26 cellular contexts compared by ENCODE assay signal in the genomic region with DNA sequence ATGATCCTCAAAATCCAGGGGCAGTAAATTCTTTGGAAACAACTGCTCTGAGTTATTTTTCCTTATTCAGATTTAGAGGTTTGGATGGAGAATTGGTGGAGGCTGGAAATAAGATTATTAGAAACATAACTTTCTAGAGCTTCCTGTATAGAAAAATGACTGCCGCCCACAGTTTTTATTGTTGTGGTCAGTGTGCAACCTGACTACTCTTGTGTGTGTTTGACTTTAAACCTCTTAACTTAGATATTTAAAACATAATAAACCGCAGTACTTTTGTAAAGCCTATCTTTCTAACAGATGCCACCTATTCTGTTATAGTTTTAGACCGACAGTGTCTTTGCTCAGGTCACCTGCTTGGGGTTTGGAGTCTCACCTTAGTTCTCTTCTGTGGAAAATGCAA.
DNase-seq lines count a peak whose midpoint lies in the region; ATAC-seq, FAIRE-seq and TF ChIP-seq lines count a peak whose summit lies in the region.
"Had no signal": no experiment of that assay in that cellular context is flagged by ENCODE, and none has a peak within 500 bp of the region (broad histone marks: within the 10 kb centered on the region; RNA-seq: fewer than 3 reads in every experiment).

No MANE protein-coding gene starts in this region.

- TF ChIP-seq RAD21 in GM12878 (IDR thresholded peaks at IDR 0.05; ENCODE audit: insufficient read depth, low read depth, low read length) = no peak

- H3K4me2 ChIP-seq in GM12878 (ENCODE audit: control insufficient read depth, insufficient read depth) (no peak overlapping the region), mammary epithelial cell (ENCODE audit: insufficient read depth, low read depth, low read length) (no peak overlapping the region), OCI-LY7 (ENCODE audit: low read length) (no peak overlapping the region)
- H3K4me2 ChIP-seq: A549 had no signal

- H3K27ac Mint-ChIP-seq in activated CD8-positive, alpha-beta T cell treated with anti-CD3 and anti-CD28 coated beads for 36 hours = no peak overlapping the region
- H3K27ac Mint-ChIP-seq in activated CD8-positive, alpha-beta T cell treated with anti-CD3 and anti-CD28 coated beads, Interleukin-2, amount 10 ng/mL, durations not matched to agents 7 days and 5 days = no peak overlapping the region
- H3K27ac Mint-ChIP-seq: B cell; CD4-positive, alpha-beta memory T cell; CD4-positive, CD25-positive, alpha-beta regulatory T cell had no signal

- H3K27me3 ChIP-seq in GM12878 (replicated peaks in 1 of 2; ENCODE audit: control insufficient read depth in 2 of 2, insufficient read depth in 2 of 2, low read length in 1 of 2) (no peaks in the 10 kb centered on the region), mammary epithelial cell (ENCODE audit: insufficient read depth, low read length) (peaks cover 1% of the 10 kb centered on the region)
- H3K27me3 ChIP-seq: BLaER1 treated with 17β-estradiol and CSF1 and Interleukin-3, amounts not matched to agents 10 nM and 100 nM had no signal

- CTCF ChIA-PET in activated CD8-positive, alpha-beta T cell treated with anti-CD3 and anti-CD28 coated beads for 36 hours (lab: Charles Lee) = interaction anchor here (1.0 to 3.3 kb wide), 2 partner anchors 34 to 193 kb away, joined by 4 to 12 read pairs; no protein-coding TSS in a partner anchor
- CTCF ChIA-PET in activated CD8-positive, alpha-beta T cell treated with anti-CD3 and anti-CD28 coated beads, Interleukin-2, amount 10 ng/mL, durations not matched to agents 7 days and 5 days (lab: Charles Lee) = interaction anchor here (1.0 to 1.6 kb wide), 2 partner anchors 65 to 136 kb away, joined by 3 to 4 read pairs; no protein-coding TSS in a partner anchor
- CTCF ChIA-PET in GM12878 (lab: Yijun Ruan, JAX) (interaction anchor here (1.1 kb wide), 1 partner anchor 112 kb away, joined by 6 read pairs; no protein-coding TSS in a partner anchor), mammary epithelial cell (lab: Charles Lee; ENCODE audit: low non-redundant PET) (no interaction called here), OCI-LY7 (lab: Charles Lee; ENCODE audit: unreplicated experiment) (no interaction called here)

- no peak for ATAC-seq in activated CD8-positive, alpha-beta T cell treated with anti-CD3 and anti-CD28 coated beads for 36 hours
- ATAC-seq in activated CD8-positive, alpha-beta T cell treated with anti-CD3 and anti-CD28 coated beads, Interleukin-2, amount 10 ng/mL, durations not matched to agents 7 days and 5 days = no peak
- no peak for ATAC-seq in GM12878
- ATAC-seq: A549 had no signal

- H3K9ac ChIP-seq in GM12878 (ENCODE audit: control insufficient read depth, insufficient read depth, low read length) = no peak overlapping the region
- H3K9ac ChIP-seq in mammary epithelial cell (ENCODE audit: insufficient read depth, low read length) = no peak overlapping the region
- H3K9ac ChIP-seq: BLaER1 treated with 17β-estradiol and CSF1 and Interleukin-3, amounts not matched to agents 10 nM and 100 nM had no signal

- no peaks in the 10 kb centered on the region for H3K9me2 ChIP-seq in OCI-LY7 (ENCODE audit: insufficient read depth, low read length)

- peaks cover 19% of the 10 kb centered on the region for H3K27me3 Mint-ChIP-seq in activated CD8-positive, alpha-beta T cell treated with anti-CD3 and anti-CD28 coated beads for 36 hours
- peaks cover 26% of the 10 kb centered on the region for H3K27me3 Mint-ChIP-seq in activated CD8-positive, alpha-beta T cell treated with anti-CD3 and anti-CD28 coated beads, Interleukin-2, amount 10 ng/mL, durations not matched to agents 7 days and 5 days (ENCODE audit: low read depth)

- WGBS in GM12878 (ENCODE audit: insufficient coverage, insufficient replicate concordance, low lambda C conversion rate, missing lambda C conversion rate) = 12% methylated on average over 3 of the region's 3 CpGs
- WGBS in mammary epithelial cell (ENCODE audit: low coverage, missing lambda C conversion rate) = 93% methylated on average over 3 of the region's 3 CpGs

- TF ChIP-seq CTCF in activated CD8-positive, alpha-beta T cell treated with anti-CD3 and anti-CD28 coated beads for 36 hours (IDR thresholded peaks at IDR 0.05) = no peak
- no peak for TF ChIP-seq CTCF in GM12878 (IDR thresholded peaks at IDR 0.05 in 2 of 3, conservative IDR thresholded peaks at IDR 0.05 in 1 of 3; ENCODE audit: control insufficient read depth in 2 of 3, extremely low read depth in 1 of 3, insufficient read depth in 1 of 3, low read depth in 3 of 3, low read length in 3 of 3)
- no peak for TF ChIP-seq CTCF in mammary epithelial cell (conservative IDR thresholded peaks at IDR 0.05 in 1 of 2, IDR thresholded peaks at IDR 0.05 in 1 of 2; ENCODE audit: extremely low read depth in 1 of 2, insufficient read depth in 1 of 2, low read depth in 1 of 2, low read length in 2 of 2)
- no peak for TF ChIP-seq CTCF in OCI-LY7 (conservative IDR thresholded peaks at IDR 0.05; ENCODE audit: low read length)

- no peak overlapping the region for H3K4me3 ChIP-seq in Jurkat, Clone E6-1 (ENCODE audit: low read length)
- H3K4me3 ChIP-seq in GM12878 (no peak overlapping the region), mammary epithelial cell (replicated peaks in 1 of 3; ENCODE audit: insufficient read depth in 1 of 3, low read depth in 2 of 3, low read length in 3 of 3) (no peak overlapping the region), OCI-LY7 (ENCODE audit: low read depth, low read length, poor library complexity, severe bottlenecking) (no peak overlapping the region)
- H3K4me3 ChIP-seq: A549; BLaER1 treated with 17β-estradiol and CSF1 and Interleukin-3, amounts not matched to agents 10 nM and 100 nM had no signal

- FAIRE-seq in GM12878 (lab: Jason Lieb, UNC) (peak; percentile 56), GM12891 (lab: Jason Lieb, UNC) (no peak)
- FAIRE-seq: A549, G401.6, GM12892, GM18507 had no signal

- no peak overlapping the region for H3K4me3 Mint-ChIP-seq in activated CD8-positive, alpha-beta T cell treated with anti-CD3 and anti-CD28 coated beads for 36 hours
- no peak overlapping the region for H3K4me3 Mint-ChIP-seq in activated CD8-positive, alpha-beta T cell treated with anti-CD3 and anti-CD28 coated beads, Interleukin-2, amount 10 ng/mL, durations not matched to agents 7 days and 5 days
- H3K4me3 Mint-ChIP-seq: B cell; CD4-positive, alpha-beta memory T cell; CD4-positive, CD25-positive, alpha-beta regulatory T cell had no signal

- no TSS peak for BruUV-seq in GM12878 (replicated peaks; lab: Mats Ljungman, UMichigan)
- no TSS peak for BruUV-seq in mammary epithelial cell (replicated peaks; lab: Mats Ljungman, UMichigan)
- no TSS peak for BruUV-seq in OCI-LY7 (replicated peaks; lab: Mats Ljungman, UMichigan)

- no peak overlapping the region for H3K27ac ChIP-seq in GM12878 (ENCODE audit: control insufficient read depth, insufficient read depth)
- no peak overlapping the region for H3K27ac ChIP-seq in mammary epithelial cell (ENCODE audit: insufficient read depth, low read depth, low read length)
- H3K27ac ChIP-seq in OCI-LY7 (ENCODE audit: low read depth, low read length, poor library complexity, severe bottlenecking) = no peak overlapping the region
- H3K27ac ChIP-seq: 22Rv1; A549; BLaER1 treated with 17β-estradiol and CSF1 and Interleukin-3, amounts not matched to agents 10 nM and 100 nM; C4-2B had no signal

- RAD21 ChIA-PET in GM12878 (lab: Charles Lee; ENCODE audit: unreplicated experiment) = interaction anchor here (1.1 kb wide), 1 partner anchor 192 kb away, joined by 3 read pairs; no protein-coding TSS in a partner anchor

- dilution Hi-C loops in mammary epithelial cell (cut with HindIII; ENCODE audit: low sequenced_read_pairs) = no loop called here

- H3K4me1 ChIP-seq in GM12878 (ENCODE audit: control insufficient read depth, insufficient read depth, low read length) (no peaks in the 10 kb centered on the region), mammary epithelial cell (ENCODE audit: insufficient read depth, low read length) (no peaks in the 10 kb centered on the region), OCI-LY7 (ENCODE audit: insufficient read depth, low read length, poor library complexity, severe bottlenecking) (no peaks in the 10 kb centered on the region)

- peaks cover 21% of the 10 kb centered on the region for H3K4me1 Mint-ChIP-seq in activated CD8-positive, alpha-beta T cell treated with anti-CD3 and anti-CD28 coated beads for 36 hours (ENCODE audit: low read depth)
- peaks cover 24% of the 10 kb centered on the region for H3K4me1 Mint-ChIP-seq in activated CD8-positive, alpha-beta T cell treated with anti-CD3 and anti-CD28 coated beads, Interleukin-2, amount 10 ng/mL, durations not matched to agents 7 days and 5 days (ENCODE audit: low read depth)
- H3K4me1 Mint-ChIP-seq: B cell had no signal

- TF ChIP-seq POLR2A in GM12878 (IDR thresholded peaks at IDR 0.05; ENCODE audit: low read depth, low read length) (no peak), GM12891 (IDR thresholded peaks at IDR 0.05; ENCODE audit: low read depth, low read length) (no peak)

- H3K36me3 Mint-ChIP-seq in activated CD8-positive, alpha-beta T cell treated with anti-CD3 and anti-CD28 coated beads for 36 hours (ENCODE audit: low read depth) = no peaks in the 10 kb centered on the region
- H3K36me3 Mint-ChIP-seq in activated CD8-positive, alpha-beta T cell treated with anti-CD3 and anti-CD28 coated beads, Interleukin-2, amount 10 ng/mL, durations not matched to agents 7 days and 5 days (ENCODE audit: low read depth) = no peaks in the 10 kb centered on the region
- H3K36me3 Mint-ChIP-seq: CD4-positive, alpha-beta memory T cell; CD4-positive, CD25-positive, alpha-beta regulatory T cell had no signal

- H3K79me2 ChIP-seq in GM12878 (ENCODE audit: control insufficient read depth, insufficient read depth, low read length) (no peaks in the 10 kb centered on the region), mammary epithelial cell (ENCODE audit: insufficient read depth, low read length) (no peaks in the 10 kb centered on the region), OCI-LY7 (ENCODE audit: insufficient read depth, low read depth, low read length) (no peaks in the 10 kb centered on the region)

- peak; percentile 57 for DNase-seq in activated CD8-positive, alpha-beta T cell treated with anti-CD3 and anti-CD28 coated beads for 36 hours
- DNase-seq in activated CD8-positive, alpha-beta T cell treated with anti-CD3 and anti-CD28 coated beads, Interleukin-2, amount 10 ng/mL, durations not matched to agents 7 days and 5 days = no peak
- DNase-seq in CD1c-positive myeloid dendritic cell (ENCODE audit: extremely low spot score) = peak; percentile 5
- peak; percentile 46 for DNase-seq in Jurkat, Clone E6-1 (ENCODE audit: low read depth, low spot score)
- DNase-seq in GM12878 (ENCODE audit: low read depth, low spot score) = no peak
- no peak for DNase-seq in mammary epithelial cell
- DNase-seq in OCI-LY7 (ENCODE audit: low spot score) = no peak
- DNase-seq in GM12891 (ENCODE audit: insufficient read length, low spot score) = no peak
- DNase-seq: AML-193; CD4-positive, alpha-beta memory T cell; CD4-positive, CD25-positive, alpha-beta regulatory T cell; CD8-positive, alpha-beta memory T cell; COR-L47; DMS 273 treated with DMSO at 0.1 percent for 48 hours; DMS153; DMS53; DMS79; GF-D8 had no signal

- POLR2A ChIA-PET in activated CD8-positive, alpha-beta T cell treated with anti-CD3 and anti-CD28 coated beads for 36 hours (lab: Charles Lee) = no interaction called here
- POLR2A ChIA-PET in activated CD8-positive, alpha-beta T cell treated with anti-CD3 and anti-CD28 coated beads, Interleukin-2, amount 10 ng/mL, durations not matched to agents 7 days and 5 days (lab: Charles Lee) = interaction anchor here (0.6 kb wide), 1 partner anchor 42 kb away, joined by 3 read pairs; no protein-coding TSS in a partner anchor
- POLR2A ChIA-PET in GM12878 (lab: Charles Lee) = no interaction called here
- POLR2A ChIA-PET in OCI-LY7 (lab: Charles Lee) = interaction anchor here (1.0 kb wide), 1 partner anchor 25 kb away, joined by 3 read pairs; no protein-coding TSS in a partner anchor

- H3K36me3 ChIP-seq in GM12878 (ENCODE audit: control insufficient read depth in 2 of 2, insufficient read depth in 2 of 2, low read length in 1 of 2) (no peaks in the 10 kb centered on the region), mammary epithelial cell (ENCODE audit: insufficient read depth, low read length) (no peaks in the 10 kb centered on the region), OCI-LY7 (ENCODE audit: insufficient read depth, low read length) (no peaks in the 10 kb centered on the region)
- H3K36me3 ChIP-seq: BLaER1 treated with 17β-estradiol and CSF1 and Interleukin-3, amounts not matched to agents 10 nM and 100 nM had no signal

- H3K9me3 ChIP-seq in GM12878 (replicated peaks; ENCODE audit: control insufficient read depth, insufficient read depth, low read length) = no peaks in the 10 kb centered on the region; the same call in 2 of the 3 replicates
- no peaks in the 10 kb centered on the region for H3K9me3 ChIP-seq in mammary epithelial cell (replicated peaks; ENCODE audit: insufficient read depth, low read length)
- H3K9me3 ChIP-seq in OCI-LY7 (ENCODE audit: low read length) = no peaks in the 10 kb centered on the region

- H4K20me1 ChIP-seq in GM12878 (ENCODE audit: control insufficient read depth, insufficient read depth) (no peaks in the 10 kb centered on the region), mammary epithelial cell (ENCODE audit: insufficient read depth, low read length) (no peaks in the 10 kb centered on the region), OCI-LY7 (ENCODE audit: insufficient read depth, low read length) (no peaks in the 10 kb centered on the region)
- H4K20me1 ChIP-seq: BLaER1 treated with 17β-estradiol and CSF1 and Interleukin-3, amounts not matched to agents 10 nM and 100 nM had no signal

- intact Hi-C loops in activated CD8-positive, alpha-beta T cell treated with anti-CD3 and anti-CD28 coated beads for 36 hours (cut with micrococcal nuclease) = no loop called here
- intact Hi-C loops in GM12878 (cut with micrococcal nuclease; ENCODE audit: unreplicated experiment) = no loop called here
- intact Hi-C loops in mammary epithelial cell (cut with micrococcal nuclease) = no loop called here
- intact Hi-C loops in OCI-LY7 (cut with micrococcal nuclease; ENCODE audit: unreplicated experiment) = no loop called here

- H2AFZ ChIP-seq in GM12878 (ENCODE audit: control insufficient read depth, low read depth, low read length) (no peak overlapping the region), mammary epithelial cell (ENCODE audit: low read depth, low read length) (no peak overlapping the region), OCI-LY7 (ENCODE audit: low read length) (no peak overlapping the region)

- SMC1A ChIA-PET in GM12878 (lab: Charles Lee; ENCODE audit: uncharacterized antibody, unreplicated experiment) = interaction anchor here (1.5 kb wide), 1 partner anchor 11 kb away, joined by 4 read pairs; no protein-coding TSS in a partner anchor

- no peak for TF ChIP-seq EP300 in GM12878 (IDR thresholded peaks at IDR 0.05; ENCODE audit: borderline replicate concordance in 1 of 2, control insufficient read depth in 1 of 2, low read depth in 2 of 2, low read length in 2 of 2)

- peaks cover 3% of the 10 kb centered on the region for H3K9me3 Mint-ChIP-seq in activated CD8-positive, alpha-beta T cell treated with anti-CD3 and anti-CD28 coated beads for 36 hours
- H3K9me3 Mint-ChIP-seq in activated CD8-positive, alpha-beta T cell treated with anti-CD3 and anti-CD28 coated beads, Interleukin-2, amount 10 ng/mL, durations not matched to agents 7 days and 5 days (ENCODE audit: insufficient read depth) = peaks cover 5% of the 10 kb centered on the region

- in situ Hi-C loops in GM12878 (cut with MboI) = no loop called here
- in situ Hi-C loops in mammary epithelial cell (cut with MboI; ENCODE audit: low sequenced_read_pairs in 2 of 2) = no loop called here

Comparison
In these comparisons a context has a peak if more than half of its experiments do, and no peak if none do; other contexts are left out.
1. DNase-seq: peak in activated CD8-positive, alpha-beta T cell treated with anti-CD3 and anti-CD28 coated beads for 36 hours (single experiment), CD1c-positive myeloid dendritic cell (single experiment) and Jurkat, Clone E6-1 (single experiment); none in activated CD8-positive, alpha-beta T cell treated with anti-CD3 and anti-CD28 coated beads, Interleukin-2, amount 10 ng/mL, durations not matched to agents 7 days and 5 days (single experiment), GM12878 (single experiment), mammary epithelial cell (single experiment), OCI-LY7 (single experiment) and GM12891 (single experiment).
2. POLR2A ChIA-PET loops: an anchor here in activated CD8-positive, alpha-beta T cell treated with anti-CD3 and anti-CD28 coated beads, Interleukin-2, amount 10 ng/mL, durations not matched to agents 7 days and 5 days (0.6 kb wide) and OCI-LY7 (1.0 kb wide); none called in activated CD8-positive, alpha-beta T cell treated with anti-CD3 and anti-CD28 coated beads for 36 hours and GM12878.
3. CTCF ChIA-PET loops: an anchor here in activated CD8-positive, alpha-beta T cell treated with anti-CD3 and anti-CD28 coated beads for 36 hours (1.0 to 3.3 kb wide), activated CD8-positive, alpha-beta T cell treated with anti-CD3 and anti-CD28 coated beads, Interleukin-2, amount 10 ng/mL, durations not matched to agents 7 days and 5 days (1.0 to 1.6 kb wide) and GM12878 (1.1 kb wide); none called in mammary epithelial cell and OCI-LY7.